In the genomic region with DNA sequence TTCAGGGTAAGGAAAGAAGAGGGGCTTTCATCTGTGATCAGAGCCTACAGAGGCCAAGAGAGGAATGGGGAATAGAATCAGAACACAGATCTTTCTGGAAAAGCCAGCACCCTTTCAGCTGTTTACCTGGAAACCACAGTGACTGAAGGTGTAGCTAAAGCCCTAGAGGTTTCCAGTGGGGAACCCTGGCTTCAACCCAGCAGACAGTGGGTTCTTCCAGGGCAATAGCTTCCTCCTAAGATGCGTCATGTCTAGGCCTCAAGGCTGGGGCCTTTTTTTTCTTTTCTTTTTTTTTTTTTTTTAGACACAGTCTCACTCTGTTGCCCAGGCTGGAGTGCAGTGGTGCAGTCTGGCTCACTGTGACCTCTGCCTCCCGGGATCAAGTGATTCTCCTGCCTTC, we compare ENCODE assay signal across 17 cellular contexts. TPM values are rescaled to one million over a fixed set of nuclear protein-coding genes. Genes with fewer than 3 reads are reported as not detected.
DNase-seq lines count a peak whose midpoint lies in the region; ATAC-seq lines count a peak whose summit lies in the region.
"Had no signal": no experiment of that assay in that cellular context is flagged by ENCODE, and none has a peak within 500 bp of the region (broad histone marks: within the 10 kb centered on the region; RNA-seq: fewer than 3 reads in every experiment).

No MANE protein-coding gene starts in this region.

- intact Hi-C loops in posterior vena cava (cut with DNase I), result no loop called here

- DNase-seq in RPMI7951 (ENCODE audit: low read depth) (peak; percentile 15), epithelial cell of prostate (ENCODE audit: low read depth, low spot score) (no peak), posterior vena cava (ENCODE audit: low spot score) (peak; percentile 52), NCI-H2227 (lab: John Stamatoyannopoulos, UW; ENCODE audit: unreplicated experiment) (no peak)
- DNase-seq: Calu3; CD8-positive, alpha-beta T cell; DMS79 treated with DMSO at 0.1 percent for 48 hours; GF-D8; HCEC 1CT had no signal

- ATAC-seq in GM19397 (IDR thresholded peaks at IDR 0.05; ENCODE audit: unreplicated experiment), result no peak
- ATAC-seq in GM18520 (IDR thresholded peaks at IDR 0.05; ENCODE audit: unreplicated experiment), result no peak
- no peak for ATAC-seq in HG03139 (IDR thresholded peaks at IDR 0.05; ENCODE audit: unreplicated experiment)
- ATAC-seq: CD8-positive, alpha-beta T cell; GM12878; GM23338; HepG2 had no signal

- peak overlapping the region; percentile 32 for H3K27ac ChIP-seq in epithelial cell of prostate
- H3K27ac ChIP-seq: BLaER1 treated with 17β-estradiol and CSF1 and Interleukin-3, amounts not matched to agents 10 nM and 100 nM had no signal

RNA-seq across cellular contexts. Expression of a gene that starts 3.1 kb away (rescaled TPM):
- total RNA-seq in RPMI7951 (2014; rRNA removed; shearing (Covaris generic)), result not detected in 2 replicates
- not detected for total RNA-seq in posterior vena cava
- total RNA-seq: A172, Calu3, GM12878, HepG2 had no signal

RNA-seq across cellular contexts. Expression of a gene that starts 31.0 kb away (rescaled TPM):
- 14.2 and 15.2 TPM in 2 replicates for total RNA-seq in RPMI7951 (2014; rRNA removed; shearing (Covaris generic))
- 10 to 100 TPM; 15.6 to 17.5 TPM for total RNA-seq in posterior vena cava

RNA-seq across cellular contexts. Expression of a gene that starts 49.2 kb away (rescaled TPM):
- total RNA-seq in RPMI7951 (2014; rRNA removed; shearing (Covaris generic)), result 31.2 and 34.4 TPM in 2 replicates
- 10 to 100 TPM; 15.4 to 23.4 TPM for total RNA-seq in posterior vena cava

RNA-seq across cellular contexts. Expression of a gene that starts 51.2 kb away (rescaled TPM):
- total RNA-seq in RPMI7951 (2014; rRNA removed; shearing (Covaris generic)), result 34.9 and 38.7 TPM in 2 replicates
- 10 to 100 TPM; 15.1 to 23.8 TPM for total RNA-seq in posterior vena cava

Comparison
In these comparisons a context has a peak if more than half of its experiments do, and no peak if none do; other contexts are left out.
1. DNase-seq: peak in RPMI7951 (single experiment) and posterior vena cava (single experiment); none in epithelial cell of prostate (single experiment) and NCI-H2227 (single experiment).